8 cellular contexts compared by ENCODE assay signal in the genomic region with DNA sequence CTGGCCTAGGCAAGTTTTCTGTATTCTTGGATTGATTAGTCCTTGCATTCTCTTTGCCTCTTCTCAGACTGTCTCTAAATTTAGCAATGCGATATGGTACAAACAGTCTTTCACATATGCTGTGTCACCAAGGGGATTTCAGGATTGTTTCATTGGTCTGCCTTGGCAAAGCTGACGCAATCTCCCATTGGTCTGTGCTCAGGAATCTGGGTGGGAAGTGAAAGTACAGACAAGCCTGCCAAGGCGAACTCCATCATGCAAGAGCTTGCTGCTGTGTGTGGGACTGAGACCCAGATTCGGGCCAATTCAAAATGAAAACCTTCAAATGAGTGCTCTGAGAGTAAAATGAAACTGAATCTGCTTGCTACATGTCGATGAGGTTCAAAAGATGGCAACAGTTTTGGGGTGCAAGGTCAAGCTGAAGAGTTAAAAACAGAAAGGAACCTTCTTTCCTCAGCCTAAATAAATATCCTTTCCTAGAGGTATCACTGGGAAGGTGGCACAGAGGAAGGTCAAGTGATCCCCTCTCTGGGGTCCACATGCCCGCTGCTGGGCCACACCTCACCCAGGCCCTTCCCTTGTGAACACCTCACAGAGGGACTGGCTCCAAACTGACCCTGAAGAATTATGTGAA.
A peak's percentile ranks its signal among the peaks of the same experiment; 100 is the strongest.
DNase-seq lines count a peak whose midpoint lies in the region; ATAC-seq and TF ChIP-seq lines count a peak whose summit lies in the region.

No MANE protein-coding gene starts in this region.

- H3K9me3 Mint-ChIP-seq in WTC11: peaks cover 15% of the 10 kb centered on the region

- H3K4me3 ChIP-seq in fibroblast of the aortic adventitia (ENCODE audit: low read depth, low read length): peak overlapping the region; percentile 13

- CTCF ChIA-PET in WTC11 (lab: Charles Lee): no interaction called here

- H3K27ac Mint-ChIP-seq in WTC11: no peak overlapping the region

- H3K4me3 Mint-ChIP-seq in WTC11: no peak overlapping the region

- DNase-seq in CD1c-positive myeloid dendritic cell (ENCODE audit: extremely low spot score) (peak; percentile 88), WTC11 (ENCODE audit: low spot score) (no peak), fibroblast of the aortic adventitia (ENCODE audit: low read depth) (peak; percentile 100), putamen (ENCODE audit: low spot score) (peak; percentile 51), SW 1271 (lab: John Stamatoyannopoulos, UW) (no peak), DMS153 (lab: John Stamatoyannopoulos, UW) (no peak)

- H3K4me1 Mint-ChIP-seq in WTC11: peaks cover 18% of the 10 kb centered on the region

- peak; percentile 86 for ATAC-seq in GM19395 (IDR thresholded peaks at IDR 0.05; ENCODE audit: unreplicated experiment)
- peak; percentile 89 for ATAC-seq in HG03378 (IDR thresholded peaks at IDR 0.05; ENCODE audit: unreplicated experiment)
- no peak for ATAC-seq in WTC11

- no peaks in the 10 kb centered on the region; the same call in 1 of the 2 replicates for H3K27me3 Mint-ChIP-seq in WTC11 (ENCODE audit: low read depth)

- H3K36me3 Mint-ChIP-seq in WTC11: no peaks in the 10 kb centered on the region

- POLR2A ChIA-PET in WTC11 (lab: Charles Lee): no interaction called here

- no peak for TF ChIP-seq CTCF in WTC11 (IDR thresholded peaks at IDR 0.05)
- no peak for TF ChIP-seq CTCF in fibroblast of the aortic adventitia (IDR thresholded peaks at IDR 0.05; ENCODE audit: insufficient read depth, low read length)

TF ChIP-seq in WTC11, 78 proteins besides CTCF, POLR2A, EP300 and RAD21:
- TF ChIP-seq GABPB1 (CRISPR knock-in tag; IDR thresholded peaks at IDR 0.05) (peak; percentile 99), JUN (CRISPR knock-in tag; IDR thresholded peaks at IDR 0.05) (no peak), IRF2 (CRISPR knock-in tag; IDR thresholded peaks at IDR 0.05; ENCODE audit: borderline replicate concordance, low read depth) (no peak), CREM (CRISPR knock-in tag; IDR thresholded peaks at IDR 0.05) (no peak)
- TF ChIP-seq, protein P1, sequence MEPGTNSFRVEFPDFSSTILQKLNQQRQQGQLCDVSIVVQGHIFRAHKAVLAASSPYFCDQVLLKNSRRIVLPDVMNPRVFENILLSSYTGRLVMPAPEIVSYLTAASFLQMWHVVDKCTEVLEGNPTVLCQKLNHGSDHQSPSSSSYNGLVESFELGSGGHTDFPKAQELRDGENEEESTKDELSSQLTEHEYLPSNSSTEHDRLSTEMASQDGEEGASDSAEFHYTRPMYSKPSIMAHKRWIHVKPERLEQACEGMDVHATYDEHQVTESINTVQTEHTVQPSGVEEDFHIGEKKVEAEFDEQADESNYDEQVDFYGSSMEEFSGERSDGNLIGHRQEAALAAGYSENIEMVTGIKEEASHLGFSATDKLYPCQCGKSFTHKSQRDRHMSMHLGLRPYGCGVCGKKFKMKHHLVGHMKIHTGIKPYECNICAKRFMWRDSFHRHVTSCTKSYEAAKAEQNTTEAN (CRISPR knock-in tag; IDR thresholded peaks at IDR 0.05): no peak

Comparison
In these comparisons a context has a peak if more than half of its experiments do, and no peak if none do; other contexts are left out.
1. DNase-seq: peak in CD1c-positive myeloid dendritic cell (single experiment), fibroblast of the aortic adventitia (single experiment) and putamen (single experiment); none in WTC11 (single experiment), SW 1271 (0 of 2) and DMS153 (single experiment).